ENCODE assay signal across 1 cellular context in the genomic region with DNA sequence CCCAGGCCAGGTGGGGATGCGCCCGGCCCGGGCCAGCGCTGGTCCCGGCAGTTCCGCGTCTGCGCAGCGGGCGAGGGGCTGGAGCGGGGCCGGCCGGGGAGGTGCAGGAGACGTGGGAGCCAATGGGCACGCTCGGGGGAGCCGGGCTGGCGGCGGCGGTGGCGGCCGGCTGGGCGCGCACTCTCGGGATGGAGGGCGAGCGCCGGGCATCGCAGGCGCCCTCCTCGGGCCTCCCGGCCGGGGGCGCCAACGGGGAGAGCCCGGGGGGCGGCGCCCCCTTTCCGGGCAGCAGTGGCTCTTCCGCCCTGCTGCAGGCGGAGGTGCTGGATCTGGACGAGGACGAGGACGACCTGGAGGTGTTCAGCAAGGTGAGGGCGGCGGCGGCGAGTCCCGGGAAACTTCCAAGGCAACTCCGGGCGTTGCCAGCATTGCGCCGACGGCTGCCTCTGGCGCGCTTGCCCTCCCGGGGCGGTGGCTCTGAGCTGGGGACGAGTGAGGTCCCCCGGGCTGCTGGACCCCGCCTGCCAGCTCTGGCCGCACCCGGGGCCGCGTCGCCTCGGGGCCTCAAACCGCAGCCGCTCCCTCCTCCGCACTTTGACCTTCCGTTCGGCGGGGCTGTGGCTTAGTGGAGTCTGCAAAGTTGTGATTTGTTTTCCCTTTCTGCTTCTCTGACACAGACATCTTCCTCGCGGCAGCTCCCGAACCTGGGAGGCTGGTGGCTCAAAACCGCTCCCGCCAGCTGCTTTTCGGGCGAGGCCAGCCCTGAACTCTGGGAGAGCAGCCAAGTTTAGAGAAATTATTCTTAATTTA.
A peak's percentile ranks its signal among the peaks of the same experiment; 100 is the strongest.
TF ChIP-seq lines count a peak whose summit lies in the region.

A gene with protein sequence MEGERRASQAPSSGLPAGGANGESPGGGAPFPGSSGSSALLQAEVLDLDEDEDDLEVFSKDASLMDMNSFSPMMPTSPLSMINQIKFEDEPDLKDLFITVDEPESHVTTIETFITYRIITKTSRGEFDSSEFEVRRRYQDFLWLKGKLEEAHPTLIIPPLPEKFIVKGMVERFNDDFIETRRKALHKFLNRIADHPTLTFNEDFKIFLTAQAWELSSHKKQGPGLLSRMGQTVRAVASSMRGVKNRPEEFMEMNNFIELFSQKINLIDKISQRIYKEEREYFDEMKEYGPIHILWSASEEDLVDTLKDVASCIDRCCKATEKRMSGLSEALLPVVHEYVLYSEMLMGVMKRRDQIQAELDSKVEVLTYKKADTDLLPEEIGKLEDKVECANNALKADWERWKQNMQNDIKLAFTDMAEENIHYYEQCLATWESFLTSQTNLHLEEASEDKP (plus strand): TSS at position 178 of the 810 bp plus-strand sequence. CDS start 11 bp downstream, at position 189.

TF ChIP-seq in H1, 55 proteins besides CTCF, POLR2A, EP300 and RAD21:
- peak; percentile 27 for TF ChIP-seq NRF1 (IDR thresholded peaks at IDR 0.05; ENCODE audit: low read depth, low read length)
- TF ChIP-seq ASH2L (IDR thresholded peaks at IDR 0.05; ENCODE audit: low read length), result peak; percentile 92
- TF ChIP-seq KDM4A (IDR thresholded peaks at IDR 0.05; ENCODE audit: low read depth, low read length, severe bottlenecking), result peak; percentile 93
- TF ChIP-seq, protein P1, sequence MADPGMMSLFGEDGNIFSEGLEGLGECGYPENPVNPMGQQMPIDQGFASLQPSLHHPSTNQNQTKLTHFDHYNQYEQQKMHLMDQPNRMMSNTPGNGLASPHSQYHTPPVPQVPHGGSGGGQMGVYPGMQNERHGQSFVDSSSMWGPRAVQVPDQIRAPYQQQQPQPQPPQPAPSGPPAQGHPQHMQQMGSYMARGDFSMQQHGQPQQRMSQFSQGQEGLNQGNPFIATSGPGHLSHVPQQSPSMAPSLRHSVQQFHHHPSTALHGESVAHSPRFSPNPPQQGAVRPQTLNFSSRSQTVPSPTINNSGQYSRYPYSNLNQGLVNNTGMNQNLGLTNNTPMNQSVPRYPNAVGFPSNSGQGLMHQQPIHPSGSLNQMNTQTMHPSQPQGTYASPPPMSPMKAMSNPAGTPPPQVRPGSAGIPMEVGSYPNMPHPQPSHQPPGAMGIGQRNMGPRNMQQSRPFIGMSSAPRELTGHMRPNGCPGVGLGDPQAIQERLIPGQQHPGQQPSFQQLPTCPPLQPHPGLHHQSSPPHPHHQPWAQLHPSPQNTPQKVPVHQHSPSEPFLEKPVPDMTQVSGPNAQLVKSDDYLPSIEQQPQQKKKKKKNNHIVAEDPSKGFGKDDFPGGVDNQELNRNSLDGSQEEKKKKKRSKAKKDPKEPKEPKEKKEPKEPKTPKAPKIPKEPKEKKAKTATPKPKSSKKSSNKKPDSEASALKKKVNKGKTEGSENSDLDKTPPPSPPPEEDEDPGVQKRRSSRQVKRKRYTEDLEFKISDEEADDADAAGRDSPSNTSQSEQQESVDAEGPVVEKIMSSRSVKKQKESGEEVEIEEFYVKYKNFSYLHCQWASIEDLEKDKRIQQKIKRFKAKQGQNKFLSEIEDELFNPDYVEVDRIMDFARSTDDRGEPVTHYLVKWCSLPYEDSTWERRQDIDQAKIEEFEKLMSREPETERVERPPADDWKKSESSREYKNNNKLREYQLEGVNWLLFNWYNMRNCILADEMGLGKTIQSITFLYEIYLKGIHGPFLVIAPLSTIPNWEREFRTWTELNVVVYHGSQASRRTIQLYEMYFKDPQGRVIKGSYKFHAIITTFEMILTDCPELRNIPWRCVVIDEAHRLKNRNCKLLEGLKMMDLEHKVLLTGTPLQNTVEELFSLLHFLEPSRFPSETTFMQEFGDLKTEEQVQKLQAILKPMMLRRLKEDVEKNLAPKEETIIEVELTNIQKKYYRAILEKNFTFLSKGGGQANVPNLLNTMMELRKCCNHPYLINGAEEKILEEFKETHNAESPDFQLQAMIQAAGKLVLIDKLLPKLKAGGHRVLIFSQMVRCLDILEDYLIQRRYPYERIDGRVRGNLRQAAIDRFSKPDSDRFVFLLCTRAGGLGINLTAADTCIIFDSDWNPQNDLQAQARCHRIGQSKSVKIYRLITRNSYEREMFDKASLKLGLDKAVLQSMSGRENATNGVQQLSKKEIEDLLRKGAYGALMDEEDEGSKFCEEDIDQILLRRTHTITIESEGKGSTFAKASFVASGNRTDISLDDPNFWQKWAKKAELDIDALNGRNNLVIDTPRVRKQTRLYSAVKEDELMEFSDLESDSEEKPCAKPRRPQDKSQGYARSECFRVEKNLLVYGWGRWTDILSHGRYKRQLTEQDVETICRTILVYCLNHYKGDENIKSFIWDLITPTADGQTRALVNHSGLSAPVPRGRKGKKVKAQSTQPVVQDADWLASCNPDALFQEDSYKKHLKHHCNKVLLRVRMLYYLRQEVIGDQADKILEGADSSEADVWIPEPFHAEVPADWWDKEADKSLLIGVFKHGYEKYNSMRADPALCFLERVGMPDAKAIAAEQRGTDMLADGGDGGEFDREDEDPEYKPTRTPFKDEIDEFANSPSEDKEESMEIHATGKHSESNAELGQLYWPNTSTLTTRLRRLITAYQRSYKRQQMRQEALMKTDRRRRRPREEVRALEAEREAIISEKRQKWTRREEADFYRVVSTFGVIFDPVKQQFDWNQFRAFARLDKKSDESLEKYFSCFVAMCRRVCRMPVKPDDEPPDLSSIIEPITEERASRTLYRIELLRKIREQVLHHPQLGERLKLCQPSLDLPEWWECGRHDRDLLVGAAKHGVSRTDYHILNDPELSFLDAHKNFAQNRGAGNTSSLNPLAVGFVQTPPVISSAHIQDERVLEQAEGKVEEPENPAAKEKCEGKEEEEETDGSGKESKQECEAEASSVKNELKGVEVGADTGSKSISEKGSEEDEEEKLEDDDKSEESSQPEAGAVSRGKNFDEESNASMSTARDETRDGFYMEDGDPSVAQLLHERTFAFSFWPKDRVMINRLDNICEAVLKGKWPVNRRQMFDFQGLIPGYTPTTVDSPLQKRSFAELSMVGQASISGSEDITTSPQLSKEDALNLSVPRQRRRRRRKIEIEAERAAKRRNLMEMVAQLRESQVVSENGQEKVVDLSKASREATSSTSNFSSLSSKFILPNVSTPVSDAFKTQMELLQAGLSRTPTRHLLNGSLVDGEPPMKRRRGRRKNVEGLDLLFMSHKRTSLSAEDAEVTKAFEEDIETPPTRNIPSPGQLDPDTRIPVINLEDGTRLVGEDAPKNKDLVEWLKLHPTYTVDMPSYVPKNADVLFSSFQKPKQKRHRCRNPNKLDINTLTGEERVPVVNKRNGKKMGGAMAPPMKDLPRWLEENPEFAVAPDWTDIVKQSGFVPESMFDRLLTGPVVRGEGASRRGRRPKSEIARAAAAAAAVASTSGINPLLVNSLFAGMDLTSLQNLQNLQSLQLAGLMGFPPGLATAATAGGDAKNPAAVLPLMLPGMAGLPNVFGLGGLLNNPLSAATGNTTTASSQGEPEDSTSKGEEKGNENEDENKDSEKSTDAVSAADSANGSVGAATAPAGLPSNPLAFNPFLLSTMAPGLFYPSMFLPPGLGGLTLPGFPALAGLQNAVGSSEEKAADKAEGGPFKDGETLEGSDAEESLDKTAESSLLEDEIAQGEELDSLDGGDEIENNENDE (IDR thresholded peaks at IDR 0.05; ENCODE audit: insufficient replicate concordance, low read length), result no peak
- peak; percentile 64 for TF ChIP-seq PHF8 (conservative IDR thresholded peaks at IDR 0.05; ENCODE audit: low read depth, low read length)
- TF ChIP-seq TCF12 (IDR thresholded peaks at IDR 0.05; ENCODE audit: low read depth, low read length), result no peak
- TF ChIP-seq TAF7 (optimal IDR thresholded peaks at IDR 0.05; ENCODE audit: borderline replicate concordance, low read depth, low read length), result no peak
- peak; percentile 98 for TF ChIP-seq RBBP5 (IDR thresholded peaks at IDR 0.05; ENCODE audit: borderline replicate concordance, low read depth, low read length)
- peak; percentile 68; the same call in 1 of the 2 replicates for TF ChIP-seq TAF1 (IDR thresholded peaks at IDR 0.05; ENCODE audit: low read depth, low read length)
- TF ChIP-seq TBP (IDR thresholded peaks at IDR 0.05; ENCODE audit: low read depth, low read length), result peak; percentile 14; the same call in 1 of the 2 replicates
